ENCODE assay signal across 8 cellular contexts in the genomic region with DNA sequence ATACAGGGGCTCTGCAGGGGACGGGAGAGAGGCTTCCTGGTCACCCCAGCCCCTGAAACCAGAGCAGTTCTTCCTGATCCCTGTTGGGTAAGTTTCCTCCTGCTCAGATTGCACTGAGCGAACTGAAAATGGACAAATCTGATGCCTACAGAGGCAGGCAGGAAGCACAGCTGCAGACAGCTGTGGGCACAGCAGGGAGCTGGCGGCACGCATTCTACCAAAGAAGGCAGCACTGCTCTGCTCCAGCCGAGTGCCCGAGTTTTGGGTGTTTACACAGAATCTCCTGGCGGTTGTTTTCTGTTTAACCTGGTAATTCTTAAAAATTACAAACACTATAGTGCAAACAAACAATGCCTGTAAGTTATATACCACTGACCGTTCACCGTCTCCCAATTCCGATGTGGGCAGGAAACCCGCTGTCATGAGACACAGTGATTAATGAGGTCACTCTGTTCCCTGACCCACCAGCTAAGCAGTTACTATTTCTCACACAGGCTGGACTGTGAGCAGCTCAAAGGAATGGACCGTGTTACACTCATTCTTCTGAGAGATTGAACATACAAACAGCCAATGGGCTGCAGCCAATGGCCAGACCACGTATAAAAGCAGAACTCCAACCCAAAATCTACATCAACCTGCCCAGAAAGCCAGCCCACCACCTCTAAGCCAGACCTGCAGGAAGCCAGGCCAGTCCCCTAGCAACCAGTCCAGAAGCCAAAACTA. TPM values are rescaled to one million over a fixed set of nuclear protein-coding genes. Genes with fewer than 3 reads are reported as not detected.
DNase-seq lines count a peak whose midpoint lies in the region; ATAC-seq and TF ChIP-seq lines count a peak whose summit lies in the region.

No MANE protein-coding gene starts in this region.

- no peaks in the 10 kb centered on the region for H3K36me3 ChIP-seq in osteoblast (ENCODE audit: insufficient read depth, low read length)

- peaks cover 87% of the 10 kb centered on the region for H3K4me1 Mint-ChIP-seq in activated CD4-positive, alpha-beta memory T cell treated with anti-CD3 and anti-CD28 coated beads, Interleukin-2, amount 10 ng/mL, durations not matched to agents 7 days and 5 days

- H3K9me3 Mint-ChIP-seq in activated CD4-positive, alpha-beta memory T cell treated with anti-CD3 and anti-CD28 coated beads, Interleukin-2, amount 10 ng/mL, durations not matched to agents 7 days and 5 days, result peaks cover 2% of the 10 kb centered on the region

- H3K27me3 ChIP-seq in osteoblast (ENCODE audit: insufficient read depth, low read length), result no peaks in the 10 kb centered on the region

- peaks cover 65% of the 10 kb centered on the region for H3K36me3 Mint-ChIP-seq in activated CD4-positive, alpha-beta memory T cell treated with anti-CD3 and anti-CD28 coated beads, Interleukin-2, amount 10 ng/mL, durations not matched to agents 7 days and 5 days (ENCODE audit: low read depth)

- no peaks in the 10 kb centered on the region for H4K20me1 ChIP-seq in osteoblast (ENCODE audit: insufficient read depth, low read length)

- H3K27me3 Mint-ChIP-seq in activated CD4-positive, alpha-beta memory T cell treated with anti-CD3 and anti-CD28 coated beads, Interleukin-2, amount 10 ng/mL, durations not matched to agents 7 days and 5 days, result no peaks in the 10 kb centered on the region

- H3K4me3 ChIP-seq in fibroblast of villous mesenchyme (ENCODE audit: low read depth, low read length), result peak overlapping the region; percentile 36
- peak overlapping the region; percentile 56 for H3K4me3 ChIP-seq in osteoblast (ENCODE audit: insufficient read depth, low read length)

- POLR2A ChIA-PET in activated CD4-positive, alpha-beta memory T cell treated with anti-CD3 and anti-CD28 coated beads, Interleukin-2, amount 10 ng/mL, durations not matched to agents 7 days and 5 days (lab: Charles Lee), result interaction anchor here (1.1 to 14.5 kb wide), 5 partner anchors 6 to 76 kb away, joined by 3 to 448 read pairs (median 114); partner anchors contain the start of genes IL4R and NSMCE1

- H3K4me2 ChIP-seq in osteoblast (ENCODE audit: insufficient read depth, low read length), result peak overlapping the region; percentile 74

- peak overlapping the region; percentile 98 for H3K27ac ChIP-seq in osteoblast (ENCODE audit: low read depth, low read length)

- peaks cover 59% of the 10 kb centered on the region for H3K4me1 ChIP-seq in osteoblast (ENCODE audit: insufficient read depth, low read length)

- peak overlapping the region; percentile 20 for H2AFZ ChIP-seq in osteoblast (ENCODE audit: low read length)

- TF ChIP-seq CTCF in fibroblast of villous mesenchyme (IDR thresholded peaks at IDR 0.05; ENCODE audit: insufficient read depth, low read depth, low read length) (no peak), osteoblast (IDR thresholded peaks at IDR 0.05; ENCODE audit: extremely low read depth, low read depth, low read length) (no peak)

- ATAC-seq in HG03460 (IDR thresholded peaks at IDR 0.05; ENCODE audit: unreplicated experiment), result peak; percentile 68
- no peak for ATAC-seq in HG02588 (IDR thresholded peaks at IDR 0.05; ENCODE audit: unreplicated experiment)
- ATAC-seq in HG02852 (IDR thresholded peaks at IDR 0.05; ENCODE audit: unreplicated experiment), result no peak

- peak; percentile 72 for DNase-seq in CD1c-positive myeloid dendritic cell (ENCODE audit: extremely low spot score)
- peak; percentile 27 for DNase-seq in activated CD4-positive, alpha-beta memory T cell treated with anti-CD3 and anti-CD28 coated beads, Interleukin-2, amount 10 ng/mL, durations not matched to agents 7 days and 5 days
- peak; percentile 98 for DNase-seq in fibroblast of villous mesenchyme (ENCODE audit: low read depth)
- peak; percentile 87 for DNase-seq in osteoblast (ENCODE audit: insufficient read length, low spot score, missing footprints)
- no peak for DNase-seq in NCI-H1694 (lab: John Stamatoyannopoulos, UW)

- peak overlapping the region; percentile 8 for H3K4me3 Mint-ChIP-seq in activated CD4-positive, alpha-beta memory T cell treated with anti-CD3 and anti-CD28 coated beads, Interleukin-2, amount 10 ng/mL, durations not matched to agents 7 days and 5 days

- peaks cover 25% of the 10 kb centered on the region for H3K79me2 ChIP-seq in osteoblast (ENCODE audit: insufficient read depth, low read length)

- peak overlapping the region; percentile 53 for H3K27ac Mint-ChIP-seq in activated CD4-positive, alpha-beta memory T cell treated with anti-CD3 and anti-CD28 coated beads, Interleukin-2, amount 10 ng/mL, durations not matched to agents 7 days and 5 days

- CTCF ChIA-PET in activated CD4-positive, alpha-beta memory T cell treated with anti-CD3 and anti-CD28 coated beads, Interleukin-2, amount 10 ng/mL, durations not matched to agents 7 days and 5 days (lab: Charles Lee), result interaction anchor here (1.4 to 3.2 kb wide), 3 partner anchors 8 to 40 kb away, joined by 3 to 14 read pairs (median 7); no protein-coding TSS in a partner anchor

- H3K9me3 ChIP-seq in osteoblast (ENCODE audit: low read depth, low read length), result no peaks in the 10 kb centered on the region

RNA-seq across cellular contexts. Expression of gene NSMCE1, which starts 25.5 kb away (rescaled TPM):
- total RNA-seq in activated CD4-positive, alpha-beta memory T cell treated with anti-CD3 and anti-CD28 coated beads, Interleukin-2, amount 10 ng/mL, durations not matched to agents 7 days and 5 days, result 100 to 1,000 TPM; 100 to 106 TPM
- total RNA-seq in fibroblast of villous mesenchyme, result 60.2 and 69.1 TPM in 2 replicates
- total RNA-seq in osteoblast, result 57.9 and 71.3 TPM in 2 replicates

RNA-seq across cellular contexts. Expression of gene KDM8, which starts 39.7 kb away (rescaled TPM):
- 10 to 100 TPM; 12.7 to 14.3 TPM for total RNA-seq in activated CD4-positive, alpha-beta memory T cell treated with anti-CD3 and anti-CD28 coated beads, Interleukin-2, amount 10 ng/mL, durations not matched to agents 7 days and 5 days
- total RNA-seq in fibroblast of villous mesenchyme, result 3.2 and 3.9 TPM in 2 replicates
- 2.9 and 6.2 TPM in 2 replicates for total RNA-seq in osteoblast
